Comparison of ENCODE assay signal across 14 cellular contexts in genomic region chr4:17095771-17096170, GRCh38.
DNase-seq lines count a peak whose midpoint lies in the region; ATAC-seq and TF ChIP-seq lines count a peak whose summit lies in the region.
"Had no signal": no experiment of that assay in that cellular context is flagged by ENCODE, and none has a peak within 500 bp of the region (broad histone marks: within the 10 kb centered on the region; RNA-seq: fewer than 3 reads in every experiment).

No MANE protein-coding gene starts in this region.

- H3K27me3 ChIP-seq in A673 (replicated peaks; ENCODE audit: insufficient read depth, low read depth, low read length, poor library complexity): no peaks in the 10 kb centered on the region
- H3K27me3 ChIP-seq in GM23338 (ENCODE audit: insufficient read depth): no peaks in the 10 kb centered on the region
- no peaks in the 10 kb centered on the region for H3K27me3 ChIP-seq in adipocyte (replicated peaks; ENCODE audit: control insufficient read depth, insufficient read depth, low read length)
- H3K27me3 ChIP-seq in mesendoderm (ENCODE audit: insufficient read depth, low read length, poor library complexity): no peaks in the 10 kb centered on the region
- H3K27me3 ChIP-seq: BE2C had no signal

- H3K27ac ChIP-seq in A673 (ENCODE audit: low read depth, low read length, poor library complexity, severe bottlenecking): peak overlapping the region; percentile 97
- H3K27ac ChIP-seq in GM23338 (ENCODE audit: low read depth): no peak overlapping the region
- no peak overlapping the region for H3K27ac ChIP-seq in mesendoderm (ENCODE audit: low read depth, low read length)

- H3K4me2 ChIP-seq in GM23338 (no peak overlapping the region), mesendoderm (ENCODE audit: low read length) (no peak overlapping the region)

- no peak overlapping the region for H3K27ac Mint-ChIP-seq in GM23338
- H3K27ac Mint-ChIP-seq: CD4-positive, alpha-beta T cell had no signal

- no peak overlapping the region for H2AFZ ChIP-seq in GM23338

- H3K27me3 Mint-ChIP-seq in GM23338 (ENCODE audit: insufficient read depth, low read depth, poor library complexity): peaks cover 2% of the 10 kb centered on the region

- H3K9me3 Mint-ChIP-seq in GM23338: no peaks in the 10 kb centered on the region
- H3K9me3 Mint-ChIP-seq: CD4-positive, alpha-beta T cell had no signal

- no peaks in the 10 kb centered on the region for H3F3A ChIP-seq in GM23338 (replicated peaks; ENCODE audit: low read depth)

- no peak overlapping the region for H3K9ac ChIP-seq in adipocyte (ENCODE audit: low read length)
- H3K9ac ChIP-seq in mesendoderm (ENCODE audit: low read length): no peak overlapping the region

- H3K23ac ChIP-seq in mesendoderm (ENCODE audit: low read length): no peak overlapping the region

- H3K36me3 ChIP-seq in A673 (ENCODE audit: insufficient read depth, low read length, poor library complexity, severe bottlenecking) (no peaks in the 10 kb centered on the region), GM23338 (ENCODE audit: insufficient read depth) (no peaks in the 10 kb centered on the region), adipocyte (ENCODE audit: control insufficient read depth, insufficient read depth, low read length, severe bottlenecking) (no peaks in the 10 kb centered on the region), mesendoderm (ENCODE audit: control insufficient read depth, insufficient read depth, low read length) (no peaks in the 10 kb centered on the region)
- H3K36me3 ChIP-seq: BE2C, HAP-1 had no signal

- H3K79me2 ChIP-seq in GM23338 (replicated peaks; ENCODE audit: insufficient read depth) (no peaks in the 10 kb centered on the region), mesendoderm (ENCODE audit: control insufficient read depth, insufficient read depth, low read length) (no peaks in the 10 kb centered on the region)

- intact Hi-C loops in A673 (cut with micrococcal nuclease; ENCODE audit: unreplicated experiment): loop anchor here (1.0 to 10.0 kb wide), 3 partner anchors 228 to 451 kb away; no protein-coding TSS in a partner anchor

- H2AK5ac ChIP-seq in mesendoderm (ENCODE audit: low read length): no peak overlapping the region

- peak overlapping the region; percentile 43 for H3K18ac ChIP-seq in mesendoderm (ENCODE audit: low read length)

- H3K56ac ChIP-seq in mesendoderm (ENCODE audit: low read length): peak overlapping the region; percentile 6

- no peak overlapping the region for H2BK120ac ChIP-seq in mesendoderm (ENCODE audit: low read depth, low read length)

- H3K4me1 Mint-ChIP-seq in GM23338: peaks cover 24% of the 10 kb centered on the region; the same call in 2 of the 3 replicates

- H3K4me1 ChIP-seq in A673 (ENCODE audit: insufficient read depth, low read length, poor library complexity, severe bottlenecking) (peaks cover 75% of the 10 kb centered on the region), GM23338 (ENCODE audit: insufficient read depth) (peaks cover 13% of the 10 kb centered on the region), adipocyte (ENCODE audit: control insufficient read depth, insufficient read depth, low read length) (peaks cover 44% of the 10 kb centered on the region), mesendoderm (ENCODE audit: control insufficient read depth, low read depth, low read length) (peaks cover 13% of the 10 kb centered on the region)
- H3K4me1 ChIP-seq: Caco-2, HAP-1 had no signal

- H3K4me3 Mint-ChIP-seq in GM23338: no peak overlapping the region
- H3K4me3 Mint-ChIP-seq: CD4-positive, alpha-beta T cell had no signal

- CTCF ChIA-PET in A673 (lab: Charles Lee): no interaction called here

- no TSS peak for BruUV-seq in A673 (replicated peaks; lab: Mats Ljungman, UMichigan)

- H3K4ac ChIP-seq in mesendoderm (ENCODE audit: low read depth, low read length): no peak overlapping the region

- no CpG with 5 or more reads among the region's 2 CpGs for WGBS in mesendoderm (ENCODE audit: extremely low coverage, insufficient coverage, low lambda C conversion rate)

- H3K36me3 Mint-ChIP-seq in GM23338 (ENCODE audit: low read depth): no peaks in the 10 kb centered on the region

- H2BK5ac ChIP-seq in mesendoderm (ENCODE audit: low read length): peak overlapping the region; percentile 13

- DNase-seq in A673 (ENCODE audit: low spot score) (peak; percentile 70), GM23338 (ENCODE audit: low spot score) (peak; percentile 20), adipocyte (ENCODE audit: low read depth) (no peak), mesendoderm (peak; percentile 59), NCI-H526 treated with DMSO at 0.1 percent for 48 hours (lab: John Stamatoyannopoulos, UW) (no peak)
- DNase-seq: ACHN; BE2C; C1 segment of cervical spinal cord; Caco-2; CD4-positive, alpha-beta T cell had no signal

- H3K4me3 ChIP-seq in A673 (ENCODE audit: low read depth, low read length, poor library complexity, severe bottlenecking) (no peak overlapping the region), GM23338 (no peak overlapping the region), adipocyte (ENCODE audit: low read length) (peak overlapping the region; percentile 21), mesendoderm (ENCODE audit: low read length) (no peak overlapping the region)
- H3K4me3 ChIP-seq: HAP-1, K562 had no signal

- no peak overlapping the region for H4K5ac ChIP-seq in mesendoderm (ENCODE audit: low read length)

- ATAC-seq in GM23338 (no peak), HG02840 (IDR thresholded peaks at IDR 0.05; ENCODE audit: low FRiP score, unreplicated experiment) (no peak), GM21526 (IDR thresholded peaks at IDR 0.05; ENCODE audit: low FRiP score, unreplicated experiment) (no peak)
- ATAC-seq: K562 had no signal

- TF ChIP-seq CTCF in A673 (conservative IDR thresholded peaks at IDR 0.05; ENCODE audit: low read depth, low read length) (no peak), GM23338 (conservative IDR thresholded peaks at IDR 0.05; ENCODE audit: low read depth in 2 of 2) (no peak)

- no peaks in the 10 kb centered on the region for H4K20me1 ChIP-seq in GM23338 (replicated peaks; ENCODE audit: insufficient read depth)

- H4K8ac ChIP-seq in mesendoderm (ENCODE audit: low read depth, low read length): no peak overlapping the region

- H2BK15ac ChIP-seq in mesendoderm (replicated peaks; ENCODE audit: low read depth): no peak overlapping the region

- POLR2A ChIA-PET in A673 (lab: Charles Lee; ENCODE audit: low non-redundant PET): no interaction called here

- H3K79me1 ChIP-seq in mesendoderm (ENCODE audit: low read length): no peaks in the 10 kb centered on the region

- H3K9me2 ChIP-seq in GM23338 (ENCODE audit: insufficient read depth): peaks cover 9% of the 10 kb centered on the region

- H3K9me3 ChIP-seq in A673 (ENCODE audit: low read depth, low read length, poor library complexity, severe bottlenecking) (no peaks in the 10 kb centered on the region), adipocyte (ENCODE audit: control insufficient read depth, low read length) (no peaks in the 10 kb centered on the region)
- H3K9me3 ChIP-seq: BE2C, Caco-2, HAP-1 had no signal

TF ChIP-seq in GM23338, 12 proteins besides CTCF, POLR2A, EP300 and RAD21 (continues in another document):
- TF ChIP-seq REST (IDR thresholded peaks at IDR 0.05; ENCODE audit: unreplicated experiment) (no peak), ZNF331 (CRISPR knock-in tag; IDR thresholded peaks at IDR 0.05; ENCODE audit: low read depth) (no peak)

Comparison
In these comparisons a context has a peak if more than half of its experiments do, and no peak if none do; other contexts are left out.
1. DNase-seq: peak in A673 (single experiment), GM23338 (single experiment) and mesendoderm (single experiment); none in adipocyte (single experiment) and NCI-H526 treated with DMSO at 0.1 percent for 48 hours (single experiment).